16 cellular contexts compared by ENCODE assay signal in the genomic region with DNA sequence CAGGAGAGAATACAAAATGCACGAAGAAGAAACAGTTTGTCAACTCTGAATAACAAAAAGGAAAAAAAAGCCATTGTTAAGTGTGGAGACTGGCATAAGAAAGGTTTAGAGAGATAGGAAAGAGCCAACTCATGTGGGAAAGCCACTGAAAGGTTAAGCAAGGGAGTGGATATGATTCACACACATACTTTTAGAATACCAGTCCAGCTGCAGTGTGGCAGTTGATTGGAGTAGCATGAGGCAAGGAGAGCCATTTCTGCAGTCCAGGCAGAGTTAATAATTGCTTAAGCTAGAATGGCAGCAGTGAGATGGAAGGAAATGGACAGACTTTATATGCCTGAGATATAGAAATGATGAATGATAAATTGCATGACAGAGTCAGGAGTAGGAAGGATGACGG. TPM values are rescaled to one million over a fixed set of nuclear protein-coding genes. Genes with fewer than 3 reads are reported as not detected.
DNase-seq lines count a peak whose midpoint lies in the region; ATAC-seq and TF ChIP-seq lines count a peak whose summit lies in the region.
"Had no signal": no experiment of that assay in that cellular context is flagged by ENCODE, and none has a peak within 500 bp of the region (broad histone marks: within the 10 kb centered on the region; RNA-seq: fewer than 3 reads in every experiment).

No MANE protein-coding gene starts in this region.

- H3K36me3 Mint-ChIP-seq in HFFc6 (ENCODE audit: low read depth) = peaks cover 9% of the 10 kb centered on the region

- POLR2A ChIA-PET in AG04449 (lab: Yijun Ruan, JAX) = no interaction called here
- POLR2A ChIA-PET in GM10248 (lab: Yijun Ruan, JAX) = no interaction called here

- H3K4me1 Mint-ChIP-seq in HFFc6 (ENCODE audit: low read depth) = peaks cover 38% of the 10 kb centered on the region
- H3K4me1 Mint-ChIP-seq: neural crest cell had no signal

- H3K4me3 Mint-ChIP-seq in HFFc6 = no peak overlapping the region
- H3K4me3 Mint-ChIP-seq: neural crest cell had no signal

- ATAC-seq in GM18517 (IDR thresholded peaks at IDR 0.05; ENCODE audit: unreplicated experiment) (no peak), HG02642 (IDR thresholded peaks at IDR 0.05; ENCODE audit: poor library complexity, unreplicated experiment) (no peak), GM21390 (IDR thresholded peaks at IDR 0.05; ENCODE audit: unreplicated experiment) (no peak)

- H3K4me2 ChIP-seq in hepatocyte = no peak overlapping the region

- WGBS in hepatocyte (ENCODE audit: low lambda C conversion rate, missing lambda C conversion rate) = 95% methylated on average over 2 of the region's 2 CpGs

- H3K27ac Mint-ChIP-seq in HFFc6 = peak overlapping the region; percentile 82

- no peaks in the 10 kb centered on the region for H3K9me2 ChIP-seq in hepatocyte (replicated peaks; ENCODE audit: insufficient read depth)

- CTCF ChIA-PET in AG04449 (lab: Yijun Ruan, JAX) (no interaction called here), GM10248 (lab: Yijun Ruan, JAX) (interaction anchor here (0.6 to 1.2 kb wide), 3 partner anchors 11 to 51 kb away, joined by 3 read pairs; no protein-coding TSS in a partner anchor)

- TF ChIP-seq CTCF in AG04449 (IDR thresholded peaks at IDR 0.05; ENCODE audit: insufficient read depth, low read length, missing control alignments) (no peak), HFFc6 (IDR thresholded peaks at IDR 0.05) (no peak), hepatocyte (IDR thresholded peaks at IDR 0.05; ENCODE audit: poor library complexity) (no peak), GM10248 (IDR thresholded peaks at IDR 0.05; ENCODE audit: control extremely low read depth, extremely low read depth, low read depth, missing control alignments) (no peak)

- no peaks in the 10 kb centered on the region for H3K9me3 ChIP-seq in hepatocyte (ENCODE audit: low read depth)

- H3K79me2 ChIP-seq in hepatocyte = no peaks in the 10 kb centered on the region

- no peak overlapping the region for H2AFZ ChIP-seq in hepatocyte

- DNase-seq in AG04449 (ENCODE audit: low read depth, low spot score) = peak; percentile 66
- peak; percentile 88 for DNase-seq in HFFc6
- DNase-seq in amniotic stem cell (lab: John Stamatoyannopoulos, UW) = peak; percentile 48
- peak; percentile 7 for DNase-seq in hepatocyte (ENCODE audit: low spot score)
- no peak for DNase-seq in GM10248 (ENCODE audit: extremely low spot score)
- DNase-seq: erythroblast; left cardiac atrium; MM.1S; NCI-H446; RPMI8226; stimulated activated CD8-positive, alpha-beta memory T cell treated with anti-CD3 and anti-CD28 coated beads, Interleukin-4, amount 100 ng/mL, for 48 hours had no signal

- H3K9me3 Mint-ChIP-seq in HFFc6 = no peaks in the 10 kb centered on the region
- H3K9me3 Mint-ChIP-seq: neural crest cell had no signal

- H3K4me1 ChIP-seq in hepatocyte (ENCODE audit: insufficient read depth) = no peaks in the 10 kb centered on the region

- H3K4me3 ChIP-seq in AG04449 (ENCODE audit: low read depth, low read length) (no peak overlapping the region), hepatocyte (no peak overlapping the region)
- H3K4me3 ChIP-seq: cardiac muscle cell had no signal

- H3K36me3 ChIP-seq in hepatocyte (replicated peaks; ENCODE audit: insufficient read depth, low read depth) = no peaks in the 10 kb centered on the region

- no peaks in the 10 kb centered on the region; the same call in 1 of the 2 replicates for H3K27me3 Mint-ChIP-seq in HFFc6 (ENCODE audit: insufficient read depth)

- H3K27me3 ChIP-seq in hepatocyte = no peaks in the 10 kb centered on the region
- H3K27me3 ChIP-seq: cardiac muscle cell had no signal

- H4K20me1 ChIP-seq in hepatocyte (ENCODE audit: insufficient read depth, poor library complexity, severe bottlenecking) = no peaks in the 10 kb centered on the region

- no peak overlapping the region for H3K27ac ChIP-seq in hepatocyte
- H3K27ac ChIP-seq: cardiac muscle cell had no signal

RNA-seq across cellular contexts. Expression of gene ADAD1, which starts 36.9 kb away (rescaled TPM):
- total RNA-seq in HFFc6 (2021; fragmentation: NEBNext Ultra II Directional; extraction: Animal tissue kit (Norgen Biotek cat#: 25700)) = not detected
- total RNA-seq in hepatocyte = not detected in 2 replicates
- not detected in 2 replicates for polyA plus RNA-seq in hepatocyte
- total RNA-seq: cardiac muscle cell, left cardiac atrium, neural crest cell had no signal
- polyA plus RNA-seq: cardiac muscle cell had no signal
